6 cellular contexts compared by ENCODE assay signal in the genomic region with DNA sequence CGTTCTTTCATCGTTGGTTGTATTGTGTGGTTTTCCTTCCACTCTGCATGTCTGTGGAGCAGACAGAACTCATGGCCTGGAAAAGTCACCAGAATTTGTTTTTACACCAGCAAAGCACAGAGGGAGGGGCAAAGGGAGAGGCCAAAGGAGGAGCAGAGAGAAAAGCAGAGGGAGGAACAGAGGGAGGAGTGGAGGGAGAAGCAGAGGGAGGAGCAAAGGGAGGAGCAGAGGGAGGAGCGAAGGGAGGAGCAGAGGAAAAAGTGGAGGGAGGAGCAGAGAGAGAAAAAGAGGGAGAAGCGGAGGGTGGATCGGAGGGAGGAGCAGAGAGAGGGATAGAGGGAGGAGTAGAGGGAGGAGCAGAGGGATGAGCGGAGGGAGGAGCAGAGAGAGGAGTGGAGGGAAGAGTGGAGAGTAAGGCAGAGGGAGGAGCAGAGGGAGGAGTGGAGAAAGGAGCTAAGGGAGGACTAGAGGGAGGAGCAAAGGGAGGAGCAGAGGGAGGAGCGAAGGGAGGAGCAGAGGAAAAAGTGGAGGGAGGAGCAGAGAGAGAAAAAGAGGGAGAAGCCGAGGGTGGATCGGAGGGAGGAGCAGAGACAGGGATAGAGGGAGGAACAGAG.
DNase-seq lines count a peak whose midpoint lies in the region; ATAC-seq and TF ChIP-seq lines count a peak whose summit lies in the region.
"Not testable (repeated sequence)": the region's sequence is repeated elsewhere in the genome, so short reads cannot be mapped to it uniquely, and the experiment has no call there.

No MANE protein-coding gene starts in this region.

- H3K4me3 ChIP-seq in A673 (ENCODE audit: low read depth, low read length, poor library complexity, severe bottlenecking): not testable (repeated sequence)

- H3K27me3 ChIP-seq in A673 (replicated peaks; ENCODE audit: insufficient read depth, low read depth, low read length, poor library complexity): not testable (repeated sequence)

- ATAC-seq in WTC11: not testable (repeated sequence)
- peak; percentile 56 for ATAC-seq in sciatic nerve

- intact Hi-C loops in A673 (cut with micrococcal nuclease; ENCODE audit: unreplicated experiment); sciatic nerve (cut with DNase I): not testable (repeated sequence)

- peaks cover 45% of the 10 kb centered on the region for H3K9me3 Mint-ChIP-seq in WTC11

- not testable (repeated sequence) for H3K27ac ChIP-seq in A673 (ENCODE audit: low read depth, low read length, poor library complexity, severe bottlenecking)

- H3K27ac Mint-ChIP-seq in WTC11: not testable (repeated sequence)

- CTCF ChIA-PET in A673 (lab: Charles Lee); WTC11 (lab: Charles Lee): not testable (repeated sequence)

- not testable (repeated sequence) for H3K4me3 Mint-ChIP-seq in WTC11

- POLR2A ChIA-PET in A673 (lab: Charles Lee; ENCODE audit: low non-redundant PET); WTC11 (lab: Charles Lee): not testable (repeated sequence)

- not testable (repeated sequence) for TF ChIP-seq CTCF in A673 (conservative IDR thresholded peaks at IDR 0.05; ENCODE audit: low read depth, low read length); WTC11 (IDR thresholded peaks at IDR 0.05)

- not testable (repeated sequence) for H3K9me3 ChIP-seq in A673 (ENCODE audit: low read depth, low read length, poor library complexity, severe bottlenecking)

- not testable (repeated sequence) for H3K4me1 Mint-ChIP-seq in WTC11

- DNase-seq in A673 (ENCODE audit: low spot score) (peak; percentile 6), Daoy (ENCODE audit: low read depth) (peak; percentile 39), HT1080 (ENCODE audit: low read depth) (peak; percentile 6), NCI-H748 (lab: John Stamatoyannopoulos, UW; ENCODE audit: unreplicated experiment) (peak; percentile 8)
- not testable (repeated sequence) for DNase-seq in WTC11 (ENCODE audit: low spot score); sciatic nerve (ENCODE audit: low spot score)

- BruUV-seq in A673 (replicated peaks; lab: Mats Ljungman, UMichigan): not testable (repeated sequence)

- not testable (repeated sequence) for H3K27me3 Mint-ChIP-seq in WTC11 (ENCODE audit: low read depth)

- not testable (repeated sequence) for H3K36me3 ChIP-seq in A673 (ENCODE audit: insufficient read depth, low read length, poor library complexity, severe bottlenecking)

- not testable (repeated sequence) for H3K4me1 ChIP-seq in A673 (ENCODE audit: insufficient read depth, low read length, poor library complexity, severe bottlenecking)

- peaks cover 50% of the 10 kb centered on the region for H3K36me3 Mint-ChIP-seq in WTC11

TF ChIP-seq in WTC11, 78 proteins besides CTCF, POLR2A, EP300 and RAD21:
- 0 out of 2 replicates have a peak, but pooled peaks have one; percentile 27 for TF ChIP-seq ZNF263 (CRISPR knock-in tag; IDR thresholded peaks at IDR 0.05; ENCODE audit: low read depth)
